Comparison of ENCODE assay signal across 8 cellular contexts in genomic region chr22:38203855-38204497, GRCh38. TPM values are rescaled to one million over a fixed set of nuclear protein-coding genes. Genes with fewer than 3 reads are reported as not detected.
DNase-seq lines count a peak whose midpoint lies in the region; ATAC-seq and TF ChIP-seq lines count a peak whose summit lies in the region.

No MANE protein-coding gene starts in this region.

- H3K27me3 ChIP-seq in BLaER1 treated with 17β-estradiol and CSF1 and Interleukin-3, amounts not matched to agents 10 nM and 100 nM, result no peaks in the 10 kb centered on the region
- no peaks in the 10 kb centered on the region for H3K27me3 ChIP-seq in MM.1S (replicated peaks; ENCODE audit: insufficient read depth, low read length)
- peaks cover 26% of the 10 kb centered on the region for H3K27me3 ChIP-seq in neutrophil

- H3K4me2 ChIP-seq in BLaER1 treated with 17β-estradiol and CSF1 and Interleukin-3, amounts not matched to agents 10 nM and 100 nM, result peak overlapping the region; percentile 90 to 100 (median 99)
- H3K4me2 ChIP-seq in MM.1S (ENCODE audit: low read depth, low read length), result peak overlapping the region; percentile 90; the same call in 1 of the 2 replicates

- H3F3A ChIP-seq in MM.1S (ENCODE audit: insufficient read depth, low read length), result peaks cover 14% of the 10 kb centered on the region; the same call in 1 of the 2 replicates

- peaks cover 22 to 71% (median 43%) of the 10 kb centered on the region in 11 experiments for H4K20me1 ChIP-seq in BLaER1 treated with 17β-estradiol and CSF1 and Interleukin-3, amounts not matched to agents 10 nM and 100 nM
- no peaks in the 10 kb centered on the region for H4K20me1 ChIP-seq in MM.1S (ENCODE audit: insufficient read depth, low read length)

- no peak overlapping the region for H2AFZ ChIP-seq in MM.1S (ENCODE audit: low read length)

- no peaks in the 10 kb centered on the region for H3K9me3 ChIP-seq in BLaER1 treated with 17β-estradiol and CSF1 and Interleukin-3, amounts not matched to agents 10 nM and 100 nM (replicated peaks in 1 of 11)
- no peaks in the 10 kb centered on the region for H3K9me3 ChIP-seq in MM.1S (replicated peaks; ENCODE audit: insufficient read depth, low read length)
- H3K9me3 ChIP-seq in neutrophil, result no peaks in the 10 kb centered on the region

- H3K9ac ChIP-seq in BLaER1 treated with 17β-estradiol and CSF1 and Interleukin-3, amounts not matched to agents 10 nM and 100 nM, result peak overlapping the region; percentile 21 to 98 (median 89); a peak in 14 of 22 replicates
- H3K9ac ChIP-seq in MM.1S (ENCODE audit: low read length), result no peak overlapping the region; the same call in 1 of the 2 replicates

- H3K36me3 ChIP-seq in BLaER1 treated with 17β-estradiol and CSF1 and Interleukin-3, amounts not matched to agents 10 nM and 100 nM, result peaks cover 0 to 18% (median 0%) of the 10 kb centered on the region in 11 experiments; a peak in 4 of 22 replicates
- H3K36me3 ChIP-seq in MM.1S (replicated peaks; ENCODE audit: insufficient read depth, low read length), result no peaks in the 10 kb centered on the region
- H3K36me3 ChIP-seq in neutrophil, result no peaks in the 10 kb centered on the region

- H3K4me1 ChIP-seq in BLaER1 treated with 17β-estradiol and CSF1 and Interleukin-3, amounts not matched to agents 10 nM and 100 nM, result peaks cover 60 to 88% (median 68%) of the 10 kb centered on the region in 10 experiments
- peaks cover 20% of the 10 kb centered on the region for H3K4me1 ChIP-seq in MM.1S (ENCODE audit: low read length)
- H3K4me1 ChIP-seq in neutrophil (ENCODE audit: control insufficient read depth in 1 of 2, insufficient read depth in 1 of 2, low read depth in 1 of 2, low read length in 1 of 2), result peaks cover 12 to 25% of the 10 kb centered on the region in 2 experiments

- TF ChIP-seq CTCF in MM.1S (IDR thresholded peaks at IDR 0.05; ENCODE audit: low read length), result no peak
- no peak for TF ChIP-seq CTCF in neutrophil (IDR thresholded peaks at IDR 0.05)

- H3K9me2 ChIP-seq in MM.1S (replicated peaks; ENCODE audit: insufficient read depth, low read length), result no peaks in the 10 kb centered on the region

- no peak for ATAC-seq in HG03045 (IDR thresholded peaks at IDR 0.05; ENCODE audit: unreplicated experiment)

- peaks cover 65% of the 10 kb centered on the region for H3K79me2 ChIP-seq in MM.1S (ENCODE audit: low read length)

- DNase-seq in MM.1S (no peak), dermis microvascular lymphatic vessel endothelial cell (ENCODE audit: low read depth in 2 of 2) (peak; percentile 82 to 94), NCI-H1694 (lab: John Stamatoyannopoulos, UW) (no peak), substantia nigra (lab: John Stamatoyannopoulos, UW) (no peak), GM19238 (ENCODE audit: insufficient read length, low spot score) (no peak)

- H3K27ac ChIP-seq in BLaER1 treated with 17β-estradiol and CSF1 and Interleukin-3, amounts not matched to agents 10 nM and 100 nM, result peak overlapping the region in 9 of 11 experiments; percentile 12 to 95 (median 35); a peak in 12 of 22 replicates
- no peak overlapping the region for H3K27ac ChIP-seq in MM.1S (ENCODE audit: low read length)
- peak overlapping the region; percentile 92 for H3K27ac ChIP-seq in neutrophil
- H3K27ac ChIP-seq in substantia nigra (ENCODE audit: low read depth, low read length, poor library complexity, severe bottlenecking), result no peak overlapping the region

- peak overlapping the region in 9 of 10 experiments; percentile 83 to 100 (median 90); a peak in 15 of 20 replicates for H3K4me3 ChIP-seq in BLaER1 treated with 17β-estradiol and CSF1 and Interleukin-3, amounts not matched to agents 10 nM and 100 nM
- H3K4me3 ChIP-seq in MM.1S (ENCODE audit: low read length) (peak overlapping the region; percentile 74; the same call in 1 of the 2 replicates), neutrophil (ENCODE audit: low read depth in 1 of 2, low read length in 1 of 2) (peak overlapping the region in 1 of 2 experiments; percentile 88)

RNA-seq across cellular contexts. Expression of gene MAFF, which starts 2.2 kb away (rescaled TPM):
- 34.9 and 122 TPM in 2 replicates for total RNA-seq in dermis microvascular lymphatic vessel endothelial cell

RNA-seq across cellular contexts. Expression of gene PLA2G6, which starts 22.3 kb away (rescaled TPM):
- 1.5 and 3.5 TPM in 2 replicates for total RNA-seq in dermis microvascular lymphatic vessel endothelial cell

Comparison
In these comparisons a context has a peak if more than half of its experiments do, and no peak if none do; other contexts are left out.
1. H3K27ac ChIP-seq: peak in BLaER1 treated with 17β-estradiol and CSF1 and Interleukin-3, amounts not matched to agents 10 nM and 100 nM (9 of 11) and neutrophil (single experiment); none in MM.1S (single experiment) and substantia nigra (single experiment).
2. DNase-seq: peak in dermis microvascular lymphatic vessel endothelial cell (2 of 2); none in MM.1S (single experiment), NCI-H1694 (single experiment), substantia nigra (0 of 49) and GM19238 (single experiment).